10 cellular contexts compared by ENCODE assay signal in the genomic region with DNA sequence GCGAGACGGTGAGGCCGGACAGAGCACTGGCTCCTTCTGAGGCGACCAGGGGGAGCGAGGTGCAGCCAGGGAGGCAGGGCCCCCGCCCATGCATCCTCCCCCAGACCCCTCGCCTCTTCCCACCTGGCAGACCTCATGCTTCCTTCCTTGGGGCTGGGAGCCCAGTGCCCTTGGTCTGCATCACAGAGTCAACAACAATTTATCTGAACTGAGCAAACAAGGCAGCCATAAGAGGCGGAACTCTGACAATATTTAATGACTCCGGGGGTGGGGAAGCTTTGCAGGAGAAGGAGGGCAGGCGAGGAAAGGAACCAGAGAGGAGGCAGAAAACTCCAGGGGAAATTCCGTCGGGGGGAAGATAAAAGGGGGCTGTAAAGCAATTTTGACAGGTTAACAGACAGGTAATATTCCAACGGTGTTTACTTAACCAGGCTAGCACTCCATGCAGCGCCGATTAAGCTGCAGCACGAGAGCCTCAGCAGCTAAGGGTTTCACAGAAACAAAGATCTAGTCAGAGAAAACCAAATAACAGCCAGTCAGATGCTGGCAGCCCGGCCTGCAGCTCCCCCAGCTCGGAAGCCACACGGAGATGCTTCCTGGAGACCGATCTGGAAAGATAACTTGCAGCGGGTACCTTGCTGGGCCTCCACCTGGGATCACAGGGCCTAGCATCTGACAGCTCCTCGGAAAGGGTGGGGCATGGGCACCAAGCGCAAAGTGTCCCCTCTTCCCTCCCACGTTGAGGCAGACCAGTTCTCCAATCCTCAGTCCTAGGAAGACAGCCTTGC.
DNase-seq lines count a peak whose midpoint lies in the region; ATAC-seq and TF ChIP-seq lines count a peak whose summit lies in the region.
"Had no signal": no experiment of that assay in that cellular context is flagged by ENCODE, and none has a peak within 500 bp of the region (broad histone marks: within the 10 kb centered on the region; RNA-seq: fewer than 3 reads in every experiment).

No MANE protein-coding gene starts in this region.

- H2AFZ ChIP-seq in mesenchymal stem cell (ENCODE audit: low read depth, low read length) = no peak overlapping the region

- peak overlapping the region in 1 of 2 experiments; percentile 59 for H2BK12ac ChIP-seq in mesenchymal stem cell (ENCODE audit: low read length in 2 of 2)

- peak; percentile 28 for ATAC-seq in RWPE2 (ENCODE audit: low read depth)
- ATAC-seq in HG03135 (IDR thresholded peaks at IDR 0.05; ENCODE audit: unreplicated experiment) = no peak

- H3K4me2 ChIP-seq in mesenchymal stem cell (ENCODE audit: low read length, poor library complexity, severe bottlenecking) = peak overlapping the region; percentile 53
- H3K4me2 ChIP-seq: KMS-11 had no signal

- no peak overlapping the region for H2BK5ac ChIP-seq in mesenchymal stem cell (ENCODE audit: low read depth, low read length, poor library complexity, severe bottlenecking)

- H3K9ac ChIP-seq in mesenchymal stem cell (ENCODE audit: low read length) = no peak overlapping the region
- H3K9ac ChIP-seq: KMS-11 had no signal

- H3K14ac ChIP-seq in mesenchymal stem cell (ENCODE audit: low read length in 2 of 2) = peak overlapping the region in 1 of 2 experiments; percentile 64

- H3K27me3 ChIP-seq in RWPE2 (ENCODE audit: insufficient read depth, poor library complexity, severe bottlenecking) (no peaks in the 10 kb centered on the region), mesenchymal stem cell (ENCODE audit: control insufficient read depth in 1 of 2, insufficient read depth in 1 of 2, low read length in 2 of 2) (no peaks in the 10 kb centered on the region)

- peaks cover 10% of the 10 kb centered on the region for H3K79me1 ChIP-seq in mesenchymal stem cell (replicated peaks; ENCODE audit: low read length, poor library complexity, severe bottlenecking)

- H3K23ac ChIP-seq in mesenchymal stem cell (ENCODE audit: low read length in 2 of 2) = no peak overlapping the region

- H4K91ac ChIP-seq in mesenchymal stem cell (ENCODE audit: low read length) = no peak overlapping the region

- no peak overlapping the region for H3K18ac ChIP-seq in mesenchymal stem cell (ENCODE audit: low read depth in 1 of 2, low read length in 2 of 2)

- DNase-seq in NCI-H1417 treated with DMSO at 0.1 percent for 48 hours (lab: John Stamatoyannopoulos, UW) = peak; percentile 75
- no peak for DNase-seq in RWPE2 (ENCODE audit: low spot score)
- DNase-seq in mesenchymal stem cell = no peak
- DNase-seq in stimulated activated CD4-positive, alpha-beta T cell treated with anti-CD3 and anti-CD28 coated beads, Interleukin-4, amount 100 ng/mL, for 4 hours = no peak
- no peak for DNase-seq in NCI-H226
- DNase-seq in NCI-H524 treated with DMSO at 0.1 percent for 48 hours (lab: John Stamatoyannopoulos, UW) = no peak
- DNase-seq: foreskin melanocyte had no signal

- H2AK5ac ChIP-seq in mesenchymal stem cell (ENCODE audit: low read length, severe bottlenecking) = peak overlapping the region; percentile 20

- 68% methylated on average over 22 of the region's 24 CpGs for WGBS in mesenchymal stem cell

- H3K4me1 ChIP-seq in RWPE2 (ENCODE audit: insufficient read depth, poor library complexity, severe bottlenecking) (peaks cover 40% of the 10 kb centered on the region), mesenchymal stem cell (ENCODE audit: control insufficient read depth, insufficient read depth, low read depth, low read length) (peaks cover 36% of the 10 kb centered on the region)

- H3K27ac ChIP-seq in 22Rv1 (peak overlapping the region; percentile 78), RWPE2 (ENCODE audit: poor library complexity, severe bottlenecking) (peak overlapping the region; percentile 22), mesenchymal stem cell (ENCODE audit: low read length, poor library complexity, severe bottlenecking) (peak overlapping the region; percentile 18)
- H3K27ac ChIP-seq: KMS-11 had no signal

- peak overlapping the region; percentile 87 for H4K8ac ChIP-seq in mesenchymal stem cell (ENCODE audit: low read length)

- H3K4ac ChIP-seq in mesenchymal stem cell (ENCODE audit: low read depth in 1 of 2, low read length in 2 of 2) = peak overlapping the region in 1 of 2 experiments; percentile 60

- no peak overlapping the region for H2BK120ac ChIP-seq in mesenchymal stem cell (ENCODE audit: low read depth, low read length)

- H3K4me3 ChIP-seq in RWPE2 (ENCODE audit: severe bottlenecking) (no peak overlapping the region), mesenchymal stem cell (ENCODE audit: insufficient read depth in 1 of 2, low read depth in 1 of 2, low read length in 2 of 2) (no peak overlapping the region)

- H3K36me3 ChIP-seq in RWPE2 (ENCODE audit: low read depth) = no peaks in the 10 kb centered on the region; the same call in 1 of the 2 replicates
- H3K36me3 ChIP-seq in mesenchymal stem cell (ENCODE audit: control insufficient read depth in 1 of 2, insufficient read depth in 2 of 2, low read depth in 1 of 2, low read length in 2 of 2) = no peaks in the 10 kb centered on the region

- H3K9me3 ChIP-seq in RWPE2 (ENCODE audit: severe bottlenecking) (no peaks in the 10 kb centered on the region), mesenchymal stem cell (ENCODE audit: control insufficient read depth, low read length) (no peaks in the 10 kb centered on the region)

- H2BK15ac ChIP-seq in mesenchymal stem cell (ENCODE audit: low read depth, poor library complexity, severe bottlenecking) = no peak overlapping the region

- no peak for TF ChIP-seq CTCF in 22Rv1 (IDR thresholded peaks at IDR 0.05)
- TF ChIP-seq CTCF in RWPE2 (IDR thresholded peaks at IDR 0.05; ENCODE audit: poor library complexity, severe bottlenecking) = no peak

Comparison
In these comparisons a context has a peak if more than half of its experiments do, and no peak if none do; other contexts are left out.
1. H3K27ac ChIP-seq: peak in every context shown above with its lines; median percentile 78 in 22Rv1; 22 in RWPE2; 18 in mesenchymal stem cell.